In genomic region chr5:178278358-178279023, GRCh38 we compare ENCODE assay signal across 27 cellular contexts.
"Had no signal": no experiment of that assay in that cellular context is flagged by ENCODE, and none has a peak within 500 bp of the region (broad histone marks: within the 10 kb centered on the region; RNA-seq: fewer than 3 reads in every experiment).

No MANE protein-coding gene starts in this region.

- H3K27ac ChIP-seq: breast epithelium, esophagus muscularis mucosa, foreskin keratinocyte, heart right ventricle, parathyroid adenoma, psoas muscle, spleen, thoracic aorta, uterus, WERI-Rb-1 had no signal

- H3K4me3 ChIP-seq: breast epithelium, esophagus muscularis mucosa, heart right ventricle, lung, mucosa of descending colon, psoas muscle, spleen, thoracic aorta, uterus had no signal

- DNase-seq: activated CD4-positive, alpha-beta T cell treated with anti-CD3 and anti-CD28 coated beads for 48 hours; activated CD4-positive, alpha-beta T cell treated with anti-CD3 and anti-CD28 coated beads, Interleukin-2, amount 50 U/mL, for 48 hours; activated CD8-positive, alpha-beta memory T cell treated with anti-CD3 and anti-CD28 coated beads, Interleukin-2, amount 50 U/mL, for 48 hours; activated naive CD8-positive, alpha-beta T cell treated with anti-CD3 and anti-CD28 coated beads, Interleukin-2, amount 50 U/mL, for 24 hours; activated T-cell treated with anti-CD3 and anti-CD28 coated beads, Interleukin-2, amount 50 U/mL, for 4 hours; amygdala; dermis blood vessel endothelial cell; effector CD4-positive, alpha-beta T cell; foreskin keratinocyte; heart right ventricle; kidney glomerular epithelial cell; nephron progenitor cell; spleen; stimulated activated naive CD8-positive, alpha-beta T cell treated with anti-CD3 and anti-CD28 coated beads, Interleukin-15, Interleukin-2, amounts not matched to agents 100 U/mL and 50 U/mL, for 24 hours; T-helper 9 cell; uterus; WERI-Rb-1 had no signal

- ATAC-seq: activated CD4-positive, CD25-positive, alpha-beta regulatory T cell treated with anti-CD3 and anti-CD28 coated beads, Interleukin-2, amount 50 U/mL, for 24 hours; activated naive CD8-positive, alpha-beta T cell treated with anti-CD3 and anti-CD28 coated beads, Interleukin-2, amount 50 U/mL, for 24 hours; activated T-cell treated with anti-CD3 and anti-CD28 coated beads, Interleukin-2, amount 50 U/mL, for 4 hours; activated T-helper 17 cell treated with anti-CD3 and anti-CD28 coated beads, Interleukin-2, amount 50 U/mL, for 72 hours; foreskin keratinocyte; heart right ventricle; left lobe of liver; mucosa of descending colon; psoas muscle; stimulated activated naive CD8-positive, alpha-beta T cell treated with anti-CD3 and anti-CD28 coated beads, Interleukin-15, Interleukin-2, amounts not matched to agents 100 U/mL and 50 U/mL, for 24 hours had no signal

- H3K4me1 ChIP-seq: breast epithelium, foreskin keratinocyte, parathyroid adenoma, psoas muscle, uterus had no signal

- H3K36me3 ChIP-seq: breast epithelium, esophagus muscularis mucosa, heart right ventricle, spleen, thoracic aorta, uterus, WERI-Rb-1 had no signal

- H3K9me3 ChIP-seq: psoas muscle, thoracic aorta, uterus had no signal

- H3K27me3 ChIP-seq: foreskin keratinocyte, uterus had no signal
